27 cellular contexts compared by ENCODE assay signal in the genomic region with DNA sequence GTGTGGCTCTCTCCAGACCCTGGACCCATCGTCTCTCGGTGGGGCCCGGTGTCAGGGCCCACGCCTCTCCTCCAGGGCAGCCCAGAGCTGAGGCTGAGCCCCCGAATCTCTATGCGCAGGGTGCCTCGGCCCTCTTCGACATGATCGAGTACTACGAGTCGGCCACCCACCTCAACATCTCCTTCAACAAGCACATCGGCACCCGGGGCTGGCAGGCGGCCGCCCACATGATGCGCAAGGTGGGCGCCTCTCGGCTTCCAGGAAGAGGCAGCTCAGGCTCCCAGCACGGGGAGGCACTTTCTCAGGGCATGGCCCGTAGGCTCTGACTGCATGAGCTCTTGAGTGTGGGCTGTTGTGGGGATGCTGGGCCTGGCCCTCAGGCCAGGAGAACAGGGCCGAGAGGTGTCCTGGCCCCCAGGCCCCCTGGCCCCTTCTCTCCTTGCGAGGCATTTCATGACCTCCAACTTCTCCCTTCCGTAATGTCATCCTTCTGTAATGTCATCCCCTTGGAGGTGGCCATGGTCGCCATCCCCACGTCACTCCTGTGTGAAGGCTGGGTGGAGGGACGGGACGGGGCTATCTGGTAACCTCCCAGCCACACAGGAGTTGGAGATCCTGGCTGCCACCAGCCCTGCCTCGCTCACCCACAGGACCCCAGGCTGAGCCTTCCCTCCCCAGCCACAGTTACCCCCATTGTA.
"Had no signal": no experiment of that assay in that cellular context is flagged by ENCODE, and none has a peak within 500 bp of the region (broad histone marks: within the 10 kb centered on the region; RNA-seq: fewer than 3 reads in every experiment).

No MANE protein-coding gene starts in this region.

- H3K4me1 Mint-ChIP-seq: activated CD4-positive, alpha-beta memory T cell treated with anti-CD3 and anti-CD28 coated beads, Interleukin-2, amount 10 ng/mL, durations not matched to agents 7 days and 5 days; activated naive CD4-positive, alpha-beta T cell treated with anti-CD3 and anti-CD28 coated beads, Interleukin-2, amount 10 ng/mL, durations not matched to agents 7 days and 5 days had no signal

- H3K4me3 ChIP-seq: MG63, PC-9 had no signal

- H3K27ac ChIP-seq: KMS-11, PC-9, VCaP had no signal

- H3K4me3 Mint-ChIP-seq: activated CD4-positive, alpha-beta memory T cell treated with anti-CD3 and anti-CD28 coated beads, Interleukin-2, amount 10 ng/mL, durations not matched to agents 7 days and 5 days; activated CD4-positive, alpha-beta T cell treated with anti-CD3 and anti-CD28 coated beads, Interleukin-2, amount 10 ng/mL, durations not matched to agents 7 days and 5 days; activated naive CD4-positive, alpha-beta T cell treated with anti-CD3 and anti-CD28 coated beads, Interleukin-2, amount 10 ng/mL, durations not matched to agents 7 days and 5 days; activated naive CD8-positive, alpha-beta T cell treated with anti-CD3 and anti-CD28 coated beads for 36 hours; central memory CD8-positive, alpha-beta T cell had no signal

- H3K27me3 Mint-ChIP-seq: activated CD4-positive, alpha-beta memory T cell treated with anti-CD3 and anti-CD28 coated beads, Interleukin-2, amount 10 ng/mL, durations not matched to agents 7 days and 5 days; activated CD4-positive, alpha-beta T cell treated with anti-CD3 and anti-CD28 coated beads, Interleukin-2, amount 10 ng/mL, durations not matched to agents 7 days and 5 days; activated naive CD4-positive, alpha-beta T cell treated with anti-CD3 and anti-CD28 coated beads, Interleukin-2, amount 10 ng/mL, durations not matched to agents 7 days and 5 days; activated naive CD8-positive, alpha-beta T cell treated with anti-CD3 and anti-CD28 coated beads for 36 hours; central memory CD8-positive, alpha-beta T cell had no signal

- H3K27ac Mint-ChIP-seq: activated CD4-positive, alpha-beta memory T cell treated with anti-CD3 and anti-CD28 coated beads, Interleukin-2, amount 10 ng/mL, durations not matched to agents 7 days and 5 days; activated CD4-positive, alpha-beta T cell treated with anti-CD3 and anti-CD28 coated beads, Interleukin-2, amount 10 ng/mL, durations not matched to agents 7 days and 5 days; activated naive CD4-positive, alpha-beta T cell treated with anti-CD3 and anti-CD28 coated beads, Interleukin-2, amount 10 ng/mL, durations not matched to agents 7 days and 5 days; activated naive CD8-positive, alpha-beta T cell treated with anti-CD3 and anti-CD28 coated beads for 36 hours; activated T-helper 2 cell treated with anti-CD3 and anti-CD28 coated beads, Interferon-gamma antibody, Interleukin-2, Interleukin-4, amounts not matched to agents 10 μg/mL and 5 μg/mL and 100 μg/mL, durations not matched to agents 14 hours and 24 hours and 36 hours had no signal

- H3K9me3 ChIP-seq: MG63, SK-N-SH had no signal

- DNase-seq: activated CD4-positive, alpha-beta memory T cell treated with anti-CD3 and anti-CD28 coated beads, Interleukin-2, amount 10 ng/mL, durations not matched to agents 7 days and 5 days; activated CD4-positive, alpha-beta T cell treated with anti-CD3 and anti-CD28 coated beads, Interleukin-2, amount 10 ng/mL, durations not matched to agents 7 days and 5 days; activated CD4-positive, CD25-positive, alpha-beta regulatory T cell; activated gamma-delta T cell treated with Interleukin-2 at 50 U/mL for 16 hours; activated naive CD4-positive, alpha-beta T cell treated with anti-CD3 and anti-CD28 coated beads, Interleukin-2, amount 10 ng/mL, durations not matched to agents 7 days and 5 days; activated naive CD8-positive, alpha-beta T cell treated with anti-CD3 and anti-CD28 coated beads for 36 hours; activated T-cell treated with anti-CD3 and anti-CD28 coated beads for 4 hours; activated T-cell treated with anti-CD3 and anti-CD28 coated beads, Interleukin-2, amount 50 U/mL, for 48 hours; aorta; MG63; MV-4-11; NCI-H1092 treated with DMSO at 0.1 percent for 48 hours; NCI-H1417 treated with DMSO at 0.1 percent for 48 hours; NCI-H1694; NCI-H2029; NCI-H2107; NCI-H2171 treated with DMSO at 0.1 percent for 48 hours; NCI-H226; NCI-H510A; NCI-H69; PC-9; SK-N-SH; T-helper 1 cell had no signal

- H3K9me3 Mint-ChIP-seq: activated CD4-positive, alpha-beta memory T cell treated with anti-CD3 and anti-CD28 coated beads, Interleukin-2, amount 10 ng/mL, durations not matched to agents 7 days and 5 days; activated CD4-positive, alpha-beta T cell treated with anti-CD3 and anti-CD28 coated beads, Interleukin-2, amount 10 ng/mL, durations not matched to agents 7 days and 5 days; activated naive CD4-positive, alpha-beta T cell treated with anti-CD3 and anti-CD28 coated beads, Interleukin-2, amount 10 ng/mL, durations not matched to agents 7 days and 5 days; activated naive CD8-positive, alpha-beta T cell treated with anti-CD3 and anti-CD28 coated beads for 36 hours; activated T-helper 2 cell treated with anti-CD3 and anti-CD28 coated beads, Interferon-gamma antibody, Interleukin-2, Interleukin-4, amounts not matched to agents 10 μg/mL and 5 μg/mL and 100 μg/mL, durations not matched to agents 14 hours and 24 hours and 36 hours; central memory CD8-positive, alpha-beta T cell had no signal
